10 cellular contexts compared by ENCODE assay signal in genomic region chr6:164108869-164109769, GRCh38.
A peak's percentile ranks its signal among the peaks of the same experiment; 100 is the strongest.
DNase-seq lines count a peak whose midpoint lies in the region; ATAC-seq and TF ChIP-seq lines count a peak whose summit lies in the region.
"Had no signal": no experiment of that assay in that cellular context is flagged by ENCODE, and none has a peak within 500 bp of the region (broad histone marks: within the 10 kb centered on the region; RNA-seq: fewer than 3 reads in every experiment).

No MANE protein-coding gene starts in this region.

- H4K20me1 ChIP-seq in neural progenitor cell (ENCODE audit: low read depth) (no peaks in the 10 kb centered on the region), H9 (ENCODE audit: control insufficient read depth, insufficient read depth, insufficient read length) (no peaks in the 10 kb centered on the region)

- H3K9me3 ChIP-seq in neural progenitor cell (ENCODE audit: low read depth) (no peaks in the 10 kb centered on the region), H9 (ENCODE audit: control insufficient read depth, low read depth, low read length) (no peaks in the 10 kb centered on the region)

- no peak overlapping the region for H3K14ac ChIP-seq in H9 (ENCODE audit: insufficient read depth, low read length)

- H3K4me1 Mint-ChIP-seq in neural progenitor cell (peaks cover 18% of the 10 kb centered on the region), H9 (peaks cover 7 to 10% of the 10 kb centered on the region in 2 experiments; a peak in 3 of 4 replicates)

- H3K36me3 ChIP-seq in neural progenitor cell, result no peaks in the 10 kb centered on the region
- H3K36me3 ChIP-seq: cardiac muscle cell had no signal

- H3K23me2 ChIP-seq in H9 (ENCODE audit: insufficient read length, low read depth, low read length, poor library complexity, severe bottlenecking), result no peaks in the 10 kb centered on the region

- H3K79me1 ChIP-seq in H9 (ENCODE audit: insufficient read depth, low read depth, low read length, poor library complexity, severe bottlenecking), result no peaks in the 10 kb centered on the region

- no peak overlapping the region; the same call in 1 of the 2 replicates for H2BK15ac ChIP-seq in H9 (ENCODE audit: low read depth, low read length)

- no peaks in the 10 kb centered on the region for H3K79me2 ChIP-seq in neural progenitor cell (ENCODE audit: low read depth)
- no peaks in the 10 kb centered on the region for H3K79me2 ChIP-seq in H9 (ENCODE audit: insufficient read depth, low read length)

- H4K5ac ChIP-seq in H9 (ENCODE audit: insufficient read length, low read depth, low read length), result no peak overlapping the region

- H4K91ac ChIP-seq in H9 (ENCODE audit: insufficient read length, low read depth, low read length), result no peak overlapping the region

- no peak overlapping the region for H3K18ac ChIP-seq in H9 (ENCODE audit: insufficient read length, low read depth, low read length)

- H2AFZ ChIP-seq in neural progenitor cell (replicated peaks), result no peak overlapping the region
- H2AFZ ChIP-seq in H9 (ENCODE audit: low read length), result no peak overlapping the region

- H4K8ac ChIP-seq in H9 (replicated peaks; ENCODE audit: insufficient read length, low read depth, low read length), result no peak overlapping the region

- H2BK12ac ChIP-seq in H9 (ENCODE audit: insufficient read length, low read depth, low read length), result no peak overlapping the region

- DNase-seq in EL (peak; percentile 84), NCI-H748 treated with DMSO at 0.1 percent for 48 hours (lab: John Stamatoyannopoulos, UW) (peak; percentile 11), epithelial cell of esophagus (ENCODE audit: low read depth) (peak; percentile 2), neural progenitor cell (ENCODE audit: low spot score) (no peak), H9 (no peak)
- DNase-seq: SW 1271 had no signal

- H3K4ac ChIP-seq in H9 (ENCODE audit: low read depth, low read length), result no peak overlapping the region

- no peak overlapping the region for H3K23ac ChIP-seq in H9 (ENCODE audit: insufficient read length, low read depth, low read length)

- H3K56ac ChIP-seq in H9 (ENCODE audit: insufficient read length, low read depth, low read length), result no peak overlapping the region

- H3K36me3 Mint-ChIP-seq in neural progenitor cell, result peaks cover 10% of the 10 kb centered on the region
- peaks cover 0 to 26% (median 3%) of the 10 kb centered on the region in 3 experiments; a peak in 5 of 7 replicates for H3K36me3 Mint-ChIP-seq in H9 (ENCODE audit: insufficient read depth in 1 of 3, low read depth in 3 of 3)

- peak overlapping the region; percentile 53 for H3K27ac Mint-ChIP-seq in neural progenitor cell
- H3K27ac Mint-ChIP-seq in H9, result 0 out of 7 replicates have a peak overlapping the region, but pooled peaks of 1 of the 3 experiments have one; percentile 23

- H3K4me2 ChIP-seq in neural progenitor cell, result no peak overlapping the region
- H3K4me2 ChIP-seq in H9 (ENCODE audit: insufficient read depth, insufficient read length, low read length), result no peak overlapping the region

- H2BK5ac ChIP-seq in H9 (ENCODE audit: insufficient read length, low read length), result no peak overlapping the region

- H3K4me1 ChIP-seq in neural progenitor cell (no peaks in the 10 kb centered on the region), H9 (ENCODE audit: insufficient read depth, low read length) (no peaks in the 10 kb centered on the region; the same call in 1 of the 2 replicates)

- H3K27me3 ChIP-seq in neural progenitor cell (no peaks in the 10 kb centered on the region), H9 (ENCODE audit: insufficient read depth, low read length) (no peaks in the 10 kb centered on the region)
- H3K27me3 ChIP-seq: cardiac muscle cell had no signal

- no peak for TF ChIP-seq CTCF in epithelial cell of esophagus (IDR thresholded peaks at IDR 0.05; ENCODE audit: insufficient read depth, low read depth, low read length, missing control alignments)
- TF ChIP-seq CTCF in neural progenitor cell (IDR thresholded peaks at IDR 0.05), result no peak
- no peak for TF ChIP-seq CTCF in H9 (conservative IDR thresholded peaks at IDR 0.05)

- no peak overlapping the region for H2BK120ac ChIP-seq in H9 (ENCODE audit: low read depth, low read length, poor library complexity, severe bottlenecking)

- ATAC-seq in HG03196 (IDR thresholded peaks at IDR 0.05; ENCODE audit: unreplicated experiment) (no peak), HG03045 (IDR thresholded peaks at IDR 0.05; ENCODE audit: unreplicated experiment) (no peak), HG03565 (IDR thresholded peaks at IDR 0.05; ENCODE audit: unreplicated experiment) (no peak)

- H3K4me3 ChIP-seq in epithelial cell of esophagus (ENCODE audit: low read length) (no peak overlapping the region), neural progenitor cell (no peak overlapping the region)
- H3K4me3 ChIP-seq: cardiac muscle cell had no signal

- H3K27ac ChIP-seq in neural progenitor cell, result no peak overlapping the region
- H3K27ac ChIP-seq in H9 (ENCODE audit: insufficient read length, low read depth, low read length), result no peak overlapping the region
- H3K27ac ChIP-seq: cardiac muscle cell had no signal

- no peak overlapping the region for H3K9ac ChIP-seq in neural progenitor cell
- no peak overlapping the region for H3K9ac ChIP-seq in H9 (ENCODE audit: extremely low read depth, insufficient read length, low read length)

- H2BK20ac ChIP-seq in H9 (ENCODE audit: low read depth, low read length, poor library complexity, severe bottlenecking), result no peak overlapping the region

- H2AK5ac ChIP-seq in H9 (ENCODE audit: insufficient read length, low read length), result no peak overlapping the region

- peaks cover 40% of the 10 kb centered on the region for H3K9me3 Mint-ChIP-seq in neural progenitor cell
- H3K9me3 Mint-ChIP-seq in H9, result peaks cover 6 to 7% of the 10 kb centered on the region in 2 experiments; a peak in 4 of 5 replicates

- H3K27me3 Mint-ChIP-seq in neural progenitor cell (ENCODE audit: insufficient read depth, low read depth) (no peaks in the 10 kb centered on the region), H9 (ENCODE audit: low read depth) (no peaks in the 10 kb centered on the region; the same call in 1 of the 2 replicates)

- no CpG with 5 or more reads among the region's 20 CpGs for WGBS in H9 (ENCODE audit: extremely low coverage, insufficient read length, low lambda C conversion rate)

- H3K4me3 Mint-ChIP-seq in neural progenitor cell (no peak overlapping the region), H9 (no peak overlapping the region)

- no peak overlapping the region for H3T11ph ChIP-seq in H9 (ENCODE audit: low read length)

- peaks cover 8% of the 10 kb centered on the region for H3F3A ChIP-seq in neural progenitor cell (ENCODE audit: low read depth)

Comparison
In these comparisons a context has a peak if more than half of its experiments do, and no peak if none do; other contexts are left out.
1. DNase-seq: peak in EL (single experiment), NCI-H748 treated with DMSO at 0.1 percent for 48 hours (single experiment) and epithelial cell of esophagus (single experiment); none in neural progenitor cell (single experiment) and H9 (single experiment).